In the genomic region with DNA sequence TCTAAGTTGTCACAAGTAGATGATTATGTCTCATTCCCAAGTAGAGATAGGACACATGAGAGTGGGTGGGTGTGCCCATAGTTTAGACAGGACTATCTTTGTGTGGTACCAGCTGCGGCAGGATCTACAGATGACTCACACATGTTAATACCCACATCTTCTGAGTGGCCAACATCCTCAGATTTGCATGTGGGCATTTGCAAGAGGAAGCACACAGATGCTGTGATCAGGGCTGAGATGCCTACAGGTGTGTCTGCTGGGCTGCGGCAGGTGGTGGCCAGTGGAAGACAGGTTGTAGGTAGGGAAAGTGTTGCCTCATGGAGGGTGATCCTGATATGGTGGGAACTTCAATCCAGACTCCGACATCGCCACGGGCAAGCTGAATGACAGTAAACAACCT, we compare ENCODE assay signal across 9 cellular contexts. TPM values are rescaled to one million over a fixed set of nuclear protein-coding genes. Genes with fewer than 3 reads are reported as not detected.
DNase-seq lines count a peak whose midpoint lies in the region; ATAC-seq and TF ChIP-seq lines count a peak whose summit lies in the region.
"Had no signal": no experiment of that assay in that cellular context is flagged by ENCODE, and none has a peak within 500 bp of the region (broad histone marks: within the 10 kb centered on the region; RNA-seq: fewer than 3 reads in every experiment).

No MANE protein-coding gene starts in this region.

- CTCF ChIA-PET in CD8-positive, alpha-beta memory T cell (lab: Charles Lee): interaction anchor here (1.5 kb wide), 1 partner anchor 18 kb away, joined by 5 read pairs; no protein-coding TSS in a partner anchor

- H3K4me1 Mint-ChIP-seq in CD8-positive, alpha-beta memory T cell: peaks cover 60 to 86% (median 68%) of the 10 kb centered on the region in 3 donors
- H3K4me1 Mint-ChIP-seq in central memory CD8-positive, alpha-beta T cell: peaks cover 66% of the 10 kb centered on the region
- H3K4me1 Mint-ChIP-seq in nephron progenitor cell: peaks cover 13% of the 10 kb centered on the region

- ATAC-seq in GM19455 (IDR thresholded peaks at IDR 0.05; ENCODE audit: unreplicated experiment): peak; percentile 49
- peak; percentile 66 for ATAC-seq in HG03571 (IDR thresholded peaks at IDR 0.05; ENCODE audit: unreplicated experiment)
- ATAC-seq in central memory CD8-positive, alpha-beta T cell (replicated peaks; ENCODE audit: extremely low read depth, poor library complexity, severe bottlenecking): peak; percentile 32

- DNase-seq in CD8-positive, alpha-beta memory T cell: peak in 2 of 5 donors; percentile 32 to 57
- no peak for DNase-seq in central memory CD8-positive, alpha-beta T cell (ENCODE audit: low spot score in 2 of 2)
- DNase-seq in NCI-H1092 (lab: John Stamatoyannopoulos, UW): no peak
- DNase-seq in nephron progenitor cell: no peak
- no peak for DNase-seq in activated CD8-positive, alpha-beta memory T cell treated with anti-CD3 and anti-CD28 coated beads for 24 hours
- no peak for DNase-seq in pons (ENCODE audit: low spot score)
- DNase-seq: left cardiac atrium had no signal

- H3K27me3 Mint-ChIP-seq in CD8-positive, alpha-beta memory T cell: no peaks in the 10 kb centered on the region
- no peaks in the 10 kb centered on the region for H3K27me3 Mint-ChIP-seq in central memory CD8-positive, alpha-beta T cell
- no peaks in the 10 kb centered on the region for H3K27me3 Mint-ChIP-seq in nephron progenitor cell (ENCODE audit: low read depth, poor library complexity)

- H3K27me3 ChIP-seq in CD8-positive, alpha-beta memory T cell (ENCODE audit: insufficient read depth, low read length, poor library complexity, severe bottlenecking): no peaks in the 10 kb centered on the region

- no peak overlapping the region for H3K27ac ChIP-seq in CD8-positive, alpha-beta memory T cell (ENCODE audit: low read depth, low read length)

- H3K36me3 Mint-ChIP-seq in CD8-positive, alpha-beta memory T cell: no peaks in the 10 kb centered on the region
- peaks cover 11% of the 10 kb centered on the region for H3K36me3 Mint-ChIP-seq in central memory CD8-positive, alpha-beta T cell (ENCODE audit: insufficient read depth)
- peaks cover 9% of the 10 kb centered on the region for H3K36me3 Mint-ChIP-seq in nephron progenitor cell (ENCODE audit: low read depth)

- H3K4me1 ChIP-seq in CD8-positive, alpha-beta memory T cell (ENCODE audit: insufficient read depth, low read length): peaks cover 39% of the 10 kb centered on the region

- peak overlapping the region; percentile 66 to 88 (median 78) for H3K4me3 Mint-ChIP-seq in CD8-positive, alpha-beta memory T cell
- H3K4me3 Mint-ChIP-seq in central memory CD8-positive, alpha-beta T cell: peak overlapping the region; percentile 74
- H3K4me3 Mint-ChIP-seq in nephron progenitor cell: no peak overlapping the region

- no peaks in the 10 kb centered on the region for H3K9me3 Mint-ChIP-seq in CD8-positive, alpha-beta memory T cell
- no peaks in the 10 kb centered on the region for H3K9me3 Mint-ChIP-seq in central memory CD8-positive, alpha-beta T cell
- H3K9me3 Mint-ChIP-seq in nephron progenitor cell: no peaks in the 10 kb centered on the region

- TF ChIP-seq CTCF in nephron progenitor cell (IDR thresholded peaks at IDR 0.05): no peak

- peak overlapping the region; percentile 79 to 99 (median 97) for H3K27ac Mint-ChIP-seq in CD8-positive, alpha-beta memory T cell
- H3K27ac Mint-ChIP-seq in central memory CD8-positive, alpha-beta T cell (ENCODE audit: low read depth): peak overlapping the region; percentile 92
- no peak overlapping the region for H3K27ac Mint-ChIP-seq in nephron progenitor cell

- POLR2A ChIA-PET in CD8-positive, alpha-beta memory T cell (lab: Charles Lee): interaction anchor here (0.6 kb wide), 2 partner anchors 319 to 1275 kb away, joined by 3 to 11 read pairs; no protein-coding TSS in a partner anchor

- H3K9me3 ChIP-seq in CD8-positive, alpha-beta memory T cell (ENCODE audit: low read length): no peaks in the 10 kb centered on the region

- peak overlapping the region; percentile 31 for H3K4me3 ChIP-seq in CD8-positive, alpha-beta memory T cell (ENCODE audit: low read length)

- H3K36me3 ChIP-seq in CD8-positive, alpha-beta memory T cell (ENCODE audit: insufficient read depth, low read length): no peaks in the 10 kb centered on the region

RNA-seq across cellular contexts. Expression of gene UTRN, which starts 50.8 kb away (rescaled TPM):
- 10 to 100 TPM; 42.7 to 42.8 TPM for total RNA-seq in CD8-positive, alpha-beta memory T cell
- 96.8 TPM for polyA plus RNA-seq in CD8-positive, alpha-beta memory T cell
